Comparison of ENCODE assay signal across 10 cellular contexts in the genomic region with DNA sequence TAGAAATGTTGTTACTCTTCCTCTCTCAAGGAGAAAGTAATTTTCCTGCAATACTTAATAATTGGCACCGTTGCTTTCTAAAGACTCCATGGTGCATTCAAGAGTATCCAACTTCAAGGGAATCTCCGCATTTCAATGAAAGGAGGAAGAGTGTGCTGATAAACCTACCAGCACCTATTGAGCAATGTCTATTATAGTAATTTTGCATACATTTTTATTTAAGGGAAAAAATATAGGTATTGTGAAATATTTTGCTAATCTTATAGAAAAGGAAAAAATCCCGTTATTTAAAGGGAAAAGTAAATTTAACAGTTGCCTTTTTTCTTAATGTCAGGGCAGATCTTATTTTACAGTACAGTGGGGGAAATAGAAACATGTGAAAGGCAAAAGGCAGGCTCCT. TPM values are rescaled to one million over a fixed set of nuclear protein-coding genes. Genes with fewer than 3 reads are reported as not detected.
A peak's percentile ranks its signal among the peaks of the same experiment; 100 is the strongest.
DNase-seq lines count a peak whose midpoint lies in the region; ATAC-seq, FAIRE-seq and TF ChIP-seq lines count a peak whose summit lies in the region.
"Had no signal": no experiment of that assay in that cellular context is flagged by ENCODE, and none has a peak within 500 bp of the region (broad histone marks: within the 10 kb centered on the region; RNA-seq: fewer than 3 reads in every experiment).

No MANE protein-coding gene starts in this region.

- DNase-seq in GM12865 (ENCODE audit: low read depth) = no peak
- no peak for DNase-seq in PC-9
- no peak for DNase-seq in effector memory CD8-positive, alpha-beta T cell
- no peak for DNase-seq in small intestine
- no peak for DNase-seq in GF-D8 (lab: John Stamatoyannopoulos, UW)
- DNase-seq in stimulated activated CD4-positive, alpha-beta T cell treated with anti-CD3 and anti-CD28 coated beads, Interleukin-4, amount 100 ng/mL, for 1 hour = no peak
- DNase-seq: NCI-H2029 treated with DMSO at 0.1 percent for 48 hours; stimulated activated CD4-positive, alpha-beta T cell treated with anti-CD3 and anti-CD28 coated beads, Interleukin-1b, Interleukin-23, amount 100 ng/mL, for 48 hours had no signal

- H3K36me3 ChIP-seq in PC-9 (ENCODE audit: low read depth) (peaks cover 15% of the 10 kb centered on the region; the same call in 1 of the 2 replicates), small intestine (ENCODE audit: control insufficient read depth in 2 of 2, insufficient read depth in 2 of 2, low read length in 2 of 2) (peaks cover 3 to 6% of the 10 kb centered on the region in 2 donors)

- H3K4me1 Mint-ChIP-seq in effector memory CD8-positive, alpha-beta T cell (ENCODE audit: low read depth in 2 of 2) = peaks cover 20 to 30% of the 10 kb centered on the region in 2 donors

- H3K4me3 Mint-ChIP-seq in effector memory CD8-positive, alpha-beta T cell = peak overlapping the region; percentile 93 to 96

- H3K9me3 ChIP-seq in PC-9 (ENCODE audit: insufficient read depth, low read depth) = no peaks in the 10 kb centered on the region
- H3K9me3 ChIP-seq in small intestine (ENCODE audit: control insufficient read depth, low read depth) = no peaks in the 10 kb centered on the region

- WGBS in small intestine, 3 donors = 53 to 76% (median 64%) methylated on average over 3 of the region's 3 CpGs

- no peaks in the 10 kb centered on the region for H3K9me2 ChIP-seq in PC-9 (ENCODE audit: insufficient read depth)

- peak overlapping the region; percentile 60 for H3K27ac ChIP-seq in PC-9
- H3K27ac ChIP-seq in small intestine (ENCODE audit: low read depth in 1 of 2, low read length in 1 of 2) = peak overlapping the region; percentile 43 to 75

- POLR2A ChIA-PET in PC-9 (lab: Charles Lee; ENCODE audit: unreplicated experiment) = no interaction called here

- peaks cover 35% of the 10 kb centered on the region for H3K36me3 Mint-ChIP-seq in effector memory CD8-positive, alpha-beta T cell (ENCODE audit: insufficient read depth)

- H3F3A ChIP-seq in PC-9 (ENCODE audit: insufficient read depth, low read depth) = peaks cover 31% of the 10 kb centered on the region

- H2AFZ ChIP-seq in PC-9 = no peak overlapping the region

- H3K27me3 Mint-ChIP-seq in effector memory CD8-positive, alpha-beta T cell = no peaks in the 10 kb centered on the region

- no TSS peak for BruUV-seq in PC-9 (replicated peaks; lab: Mats Ljungman, UMichigan)

- peak overlapping the region; percentile 86 for H3K4me2 ChIP-seq in PC-9

- no peak for TF ChIP-seq CTCF in GM12865 (IDR thresholded peaks at IDR 0.05; ENCODE audit: insufficient read depth, low read depth, low read length, missing control alignments)
- no peak for TF ChIP-seq CTCF in PC-9 (conservative IDR thresholded peaks at IDR 0.05)

- intact Hi-C loops in PC-9 (cut with micrococcal nuclease; ENCODE audit: unreplicated experiment) = no loop called here

- no peaks in the 10 kb centered on the region for H3K79me2 ChIP-seq in PC-9 (ENCODE audit: low read depth)

- H4K20me1 ChIP-seq in PC-9 (ENCODE audit: insufficient read depth) = no peaks in the 10 kb centered on the region

- ATAC-seq in effector memory CD8-positive, alpha-beta T cell (replicated peaks) = no peak
- no peak for ATAC-seq in HG03460 (IDR thresholded peaks at IDR 0.05; ENCODE audit: unreplicated experiment)
- ATAC-seq: SK-N-SH treated with all-trans-retinoic acid at 6 μM for 48 hours had no signal

- H3K27me3 ChIP-seq in PC-9 (ENCODE audit: insufficient read depth, low read depth) (no peaks in the 10 kb centered on the region), small intestine (ENCODE audit: control insufficient read depth in 2 of 2, insufficient read depth in 2 of 2, low read length in 2 of 2) (no peaks in the 10 kb centered on the region)

- H3K27ac Mint-ChIP-seq in effector memory CD8-positive, alpha-beta T cell = peak overlapping the region; percentile 94 to 98

- peak overlapping the region; percentile 90 for H3K4me3 ChIP-seq in GM12865 (ENCODE audit: low read depth, low read length)
- H3K4me3 ChIP-seq in PC-9 = peak overlapping the region; percentile 70
- no peak overlapping the region for H3K4me3 ChIP-seq in small intestine (ENCODE audit: low read depth in 1 of 2, low read length in 2 of 2)

- no peaks in the 10 kb centered on the region for H3K9me3 Mint-ChIP-seq in effector memory CD8-positive, alpha-beta T cell

- peaks cover 16% of the 10 kb centered on the region for H3K4me1 ChIP-seq in PC-9 (replicated peaks; ENCODE audit: insufficient read depth)
- H3K4me1 ChIP-seq in small intestine (ENCODE audit: control insufficient read depth in 2 of 2, insufficient read depth in 1 of 2, low read depth in 1 of 2, low read length in 1 of 2) = no peaks in the 10 kb centered on the region

- CTCF ChIA-PET in PC-9 (lab: Charles Lee) = no interaction called here

- FAIRE-seq in small intestine (lab: Jason Lieb, UNC) = no peak

RNA-seq across cellular contexts. Expression of gene TMEM106A, which starts 1.1 kb away (rescaled TPM):
- total RNA-seq in PC-9 (2021) = 8.3 and 8.6 TPM in 2 replicates
- polyA plus RNA-seq in small intestine = 1 to 10 TPM in 2 of 3 donors, under 1 TPM in 1; 0.22 to 5.9 (median 1.6) TPM

RNA-seq across cellular contexts. Expression of gene CCDC200, which starts 17.8 kb away (rescaled TPM):
- total RNA-seq in PC-9 (2021) = not detected in 2 replicates
- not detected for polyA plus RNA-seq in small intestine

RNA-seq across cellular contexts. Expression of gene RNU2-1, which starts 23.2 kb away (rescaled TPM):
- 4,274 and 6,356 TPM in 2 replicates for total RNA-seq in PC-9 (2021)
- not detected for polyA plus RNA-seq in small intestine

RNA-seq across cellular contexts. Expression of gene NBR1, which starts 39.6 kb away (rescaled TPM):
- 80.5 and 93.7 TPM in 2 replicates for total RNA-seq in PC-9 (2021)
- 10 to 100 TPM; 42.7 to 74.7 (median 62.4) TPM for polyA plus RNA-seq in small intestine

Comparison
In these comparisons a context has a peak if more than half of its experiments do, and no peak if none do; other contexts are left out.
1. H3K4me3 ChIP-seq: peak in GM12865 (single experiment) and PC-9 (single experiment); none in small intestine (0 of 2).